21 cellular contexts compared by ENCODE assay signal in the genomic region with DNA sequence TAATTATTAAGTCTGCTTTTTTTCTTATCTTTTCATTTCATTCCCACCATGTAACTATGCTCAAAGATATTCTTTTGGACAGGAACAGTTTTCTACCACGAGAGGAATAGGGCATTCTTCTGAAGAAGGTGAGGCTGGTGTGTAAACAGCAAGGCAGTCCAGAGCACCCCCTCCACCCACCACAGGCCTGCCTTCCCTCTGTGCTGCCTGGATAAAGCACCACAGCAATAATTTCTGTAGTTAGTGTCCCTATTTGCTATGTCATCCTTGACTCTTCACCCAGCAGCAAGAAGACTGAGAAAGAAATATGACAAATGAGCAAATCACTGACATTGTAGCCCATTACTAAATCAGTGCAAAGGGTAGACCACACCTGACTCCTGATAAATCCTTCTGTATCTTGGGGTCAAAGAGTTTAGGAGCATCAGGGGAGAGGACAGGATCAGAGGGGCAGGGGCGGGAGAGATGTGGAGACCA.
A peak's percentile ranks its signal among the peaks of the same experiment; 100 is the strongest.
DNase-seq lines count a peak whose midpoint lies in the region; ATAC-seq, FAIRE-seq and TF ChIP-seq lines count a peak whose summit lies in the region.
"Had no signal": no experiment of that assay in that cellular context is flagged by ENCODE, and none has a peak within 500 bp of the region (broad histone marks: within the 10 kb centered on the region; RNA-seq: fewer than 3 reads in every experiment).

No MANE protein-coding gene starts in this region.

- H3K36me3 ChIP-seq in PC-9 (ENCODE audit: low read depth), result no peaks in the 10 kb centered on the region
- no peaks in the 10 kb centered on the region for H3K36me3 ChIP-seq in neural cell (ENCODE audit: insufficient read depth, low read length)

- H3K79me2 ChIP-seq in PC-9 (ENCODE audit: low read depth) (0 out of 2 replicates have a peak, but pooled peaks cover 7% of the 10 kb centered on the region), neural cell (replicated peaks; ENCODE audit: insufficient read depth, low read length) (no peaks in the 10 kb centered on the region)

- BruUV-seq in PC-9 (replicated peaks; lab: Mats Ljungman, UMichigan), result no TSS peak

- H3K27me3 Mint-ChIP-seq in activated CD4-positive, alpha-beta memory T cell treated with anti-CD3 and anti-CD28 coated beads, Interleukin-2, amount 10 ng/mL, durations not matched to agents 7 days and 5 days, result peaks cover 9% of the 10 kb centered on the region
- H3K27me3 Mint-ChIP-seq: brain had no signal

- peaks cover 8% of the 10 kb centered on the region for H3K4me1 Mint-ChIP-seq in activated CD4-positive, alpha-beta memory T cell treated with anti-CD3 and anti-CD28 coated beads, Interleukin-2, amount 10 ng/mL, durations not matched to agents 7 days and 5 days
- H3K4me1 Mint-ChIP-seq: neural crest cell had no signal

- peak overlapping the region; percentile 30 to 73 for H3K27ac ChIP-seq in A549
- H3K27ac ChIP-seq in PC-9, result peak overlapping the region; percentile 84
- H3K27ac ChIP-seq in coronary artery, result peak overlapping the region; percentile 70 to 89
- peak overlapping the region; percentile 10 for H3K27ac ChIP-seq in neural cell (ENCODE audit: low read length)
- H3K27ac ChIP-seq: HL-60 had no signal

- POLR2A ChIA-PET in A549 (lab: Yijun Ruan, JAX) (no interaction called here), PC-9 (lab: Charles Lee; ENCODE audit: unreplicated experiment) (interaction anchor here (0.5 kb wide), 1 partner anchor 21 kb away, joined by 3 read pairs; no protein-coding TSS in a partner anchor)
- POLR2A ChIA-PET in activated CD4-positive, alpha-beta memory T cell treated with anti-CD3 and anti-CD28 coated beads, Interleukin-2, amount 10 ng/mL, durations not matched to agents 7 days and 5 days (lab: Charles Lee), result no interaction called here

- no peak for TF ChIP-seq POLR2A in A549 (IDR thresholded peaks at IDR 0.05; ENCODE audit: low read length)

- DNase-seq in A549 (ENCODE audit: low read depth in 1 of 2, low spot score in 1 of 2) (no peak), PC-9 (peak; percentile 24 to 89), coronary artery (ENCODE audit: low spot score) (no peak), NCI-H1417 (lab: John Stamatoyannopoulos, UW) (no peak), amygdala (lab: John Stamatoyannopoulos, UW) (no peak), NCI-H345 treated with DMSO at 0.1 percent for 48 hours (lab: John Stamatoyannopoulos, UW; ENCODE audit: unreplicated experiment) (no peak)
- DNase-seq in activated CD4-positive, alpha-beta memory T cell treated with anti-CD3 and anti-CD28 coated beads, Interleukin-2, amount 10 ng/mL, durations not matched to agents 7 days and 5 days, result no peak
- DNase-seq: activated CD4-positive, alpha-beta T cell treated with anti-CD3 and anti-CD28 coated beads for 48 hours; activated naive CD4-positive, alpha-beta T cell treated with Interleukin-2 at 50 U/mL for 16 hours; activated T-cell treated with anti-CD3 and anti-CD28 coated beads for 4 hours; GF-D8; NCI-H2081 treated with DMSO at 0.1 percent for 48 hours; NCI-H526 treated with DMSO at 0.1 percent for 48 hours; stimulated activated CD4-positive, alpha-beta T cell treated with anti-CD3 and anti-CD28 coated beads, Interleukin-15, amount 100 ng/mL, for 24 hours; stimulated activated naive CD4-positive, alpha-beta T cell had no signal

- no peak overlapping the region for H3K9ac ChIP-seq in neural cell (ENCODE audit: low read length)

- TF ChIP-seq RAD21 in A549 (conservative IDR thresholded peaks at IDR 0.05 in 1 of 2, IDR thresholded peaks at IDR 0.05 in 1 of 2) (no peak), neural cell (conservative IDR thresholded peaks at IDR 0.05) (no peak)

- no peaks in the 10 kb centered on the region for H3K36me3 Mint-ChIP-seq in activated CD4-positive, alpha-beta memory T cell treated with anti-CD3 and anti-CD28 coated beads, Interleukin-2, amount 10 ng/mL, durations not matched to agents 7 days and 5 days (ENCODE audit: low read depth)
- H3K36me3 Mint-ChIP-seq: brain had no signal

- no peak for FAIRE-seq in A549 (lab: Jason Lieb, UNC)
- FAIRE-seq: GM12892, K562 had no signal

- H3K27me3 ChIP-seq in PC-9 (ENCODE audit: insufficient read depth, low read depth) (no peaks in the 10 kb centered on the region), neural cell (ENCODE audit: insufficient read depth, low read depth, low read length) (no peaks in the 10 kb centered on the region)

- peaks cover 60% of the 10 kb centered on the region for H3F3A ChIP-seq in PC-9 (ENCODE audit: insufficient read depth, low read depth)
- H3F3A ChIP-seq in neural cell (ENCODE audit: insufficient read depth, low read length, poor library complexity, severe bottlenecking), result no peaks in the 10 kb centered on the region

- H4K20me1 ChIP-seq in PC-9 (ENCODE audit: insufficient read depth) (no peaks in the 10 kb centered on the region), neural cell (ENCODE audit: insufficient read depth) (no peaks in the 10 kb centered on the region)

- CTCF ChIA-PET in A549 (lab: Yijun Ruan, JAX) (no interaction called here), PC-9 (lab: Charles Lee) (no interaction called here)
- CTCF ChIA-PET in activated CD4-positive, alpha-beta memory T cell treated with anti-CD3 and anti-CD28 coated beads, Interleukin-2, amount 10 ng/mL, durations not matched to agents 7 days and 5 days (lab: Charles Lee), result no interaction called here

- no peaks in the 10 kb centered on the region for H3K9me2 ChIP-seq in PC-9 (ENCODE audit: insufficient read depth)
- no peaks in the 10 kb centered on the region for H3K9me2 ChIP-seq in neural cell (ENCODE audit: insufficient read depth, low read length)

- peak overlapping the region; percentile 65 for H3K4me2 ChIP-seq in A549
- peak overlapping the region; percentile 70 for H3K4me2 ChIP-seq in PC-9
- H3K4me2 ChIP-seq in neural cell (ENCODE audit: low read length), result no peak overlapping the region

- no peak for TF ChIP-seq EP300 in A549 (IDR thresholded peaks at IDR 0.05)
- no peak for TF ChIP-seq EP300 in neural cell (conservative IDR thresholded peaks at IDR 0.05; ENCODE audit: poor library complexity, severe bottlenecking)

- H3K27ac Mint-ChIP-seq in activated CD4-positive, alpha-beta memory T cell treated with anti-CD3 and anti-CD28 coated beads, Interleukin-2, amount 10 ng/mL, durations not matched to agents 7 days and 5 days, result no peak overlapping the region

- WGBS in A549 (ENCODE audit: missing lambda C conversion rate), result 40% methylated on average over 2 of the region's 2 CpGs

- H2AFZ ChIP-seq in PC-9 (no peak overlapping the region), neural cell (ENCODE audit: low read depth, low read length) (no peak overlapping the region)

- no peak for TF ChIP-seq CTCF in A549 (IDR thresholded peaks at IDR 0.05)
- TF ChIP-seq CTCF in PC-9 (conservative IDR thresholded peaks at IDR 0.05), result no peak
- TF ChIP-seq CTCF in coronary artery (IDR thresholded peaks at IDR 0.05), result no peak
- no peak for TF ChIP-seq CTCF in neural cell (IDR thresholded peaks at IDR 0.05; ENCODE audit: poor library complexity, severe bottlenecking)

- intact Hi-C loops in PC-9 (cut with micrococcal nuclease; ENCODE audit: unreplicated experiment), result loop anchor here (1.0 to 5.0 kb wide), 4 partner anchors 87 to 602 kb away; no protein-coding TSS in a partner anchor

- ATAC-seq in A549, result peak in 1 of 2 experiments; percentile 13; a peak in 2 of 6 replicates
- ATAC-seq: K562 had no signal

- H3K4me3 ChIP-seq in A549 (no peak overlapping the region), PC-9 (peak overlapping the region; percentile 4; the same call in 1 of the 2 replicates), coronary artery (peak overlapping the region; percentile 22), neural cell (ENCODE audit: low read length) (no peak overlapping the region)
- H3K4me3 ChIP-seq: K562 had no signal

- no peak overlapping the region for H3K4me3 Mint-ChIP-seq in activated CD4-positive, alpha-beta memory T cell treated with anti-CD3 and anti-CD28 coated beads, Interleukin-2, amount 10 ng/mL, durations not matched to agents 7 days and 5 days
- H3K4me3 Mint-ChIP-seq: neural crest cell had no signal

- H3K4me1 ChIP-seq in A549 (peaks cover 29% of the 10 kb centered on the region), PC-9 (replicated peaks; ENCODE audit: insufficient read depth) (peaks cover 79% of the 10 kb centered on the region)

- H3K9me3 Mint-ChIP-seq in activated CD4-positive, alpha-beta memory T cell treated with anti-CD3 and anti-CD28 coated beads, Interleukin-2, amount 10 ng/mL, durations not matched to agents 7 days and 5 days, result no peaks in the 10 kb centered on the region
- H3K9me3 Mint-ChIP-seq: brain, neural crest cell had no signal

- no peaks in the 10 kb centered on the region for H3K9me3 ChIP-seq in A549
- no peaks in the 10 kb centered on the region for H3K9me3 ChIP-seq in PC-9 (ENCODE audit: insufficient read depth, low read depth)
- no peaks in the 10 kb centered on the region for H3K9me3 ChIP-seq in neural cell (ENCODE audit: low read length)

TF ChIP-seq in A549, 52 proteins besides CTCF, POLR2A, EP300 and RAD21:
- TF ChIP-seq JUNB (IDR thresholded peaks at IDR 0.05) (no peak), NFE2L2 (conservative IDR thresholded peaks at IDR 0.05; ENCODE audit: low read length) (peak; percentile 22; the same call in 1 of the 2 replicates)
TF ChIP-seq in A549: peak in this region for 1.

TF ChIP-seq in neural cell, 6 proteins besides CTCF, POLR2A, EP300 and RAD21 (continues in another document):
- TF ChIP-seq, protein P1, sequence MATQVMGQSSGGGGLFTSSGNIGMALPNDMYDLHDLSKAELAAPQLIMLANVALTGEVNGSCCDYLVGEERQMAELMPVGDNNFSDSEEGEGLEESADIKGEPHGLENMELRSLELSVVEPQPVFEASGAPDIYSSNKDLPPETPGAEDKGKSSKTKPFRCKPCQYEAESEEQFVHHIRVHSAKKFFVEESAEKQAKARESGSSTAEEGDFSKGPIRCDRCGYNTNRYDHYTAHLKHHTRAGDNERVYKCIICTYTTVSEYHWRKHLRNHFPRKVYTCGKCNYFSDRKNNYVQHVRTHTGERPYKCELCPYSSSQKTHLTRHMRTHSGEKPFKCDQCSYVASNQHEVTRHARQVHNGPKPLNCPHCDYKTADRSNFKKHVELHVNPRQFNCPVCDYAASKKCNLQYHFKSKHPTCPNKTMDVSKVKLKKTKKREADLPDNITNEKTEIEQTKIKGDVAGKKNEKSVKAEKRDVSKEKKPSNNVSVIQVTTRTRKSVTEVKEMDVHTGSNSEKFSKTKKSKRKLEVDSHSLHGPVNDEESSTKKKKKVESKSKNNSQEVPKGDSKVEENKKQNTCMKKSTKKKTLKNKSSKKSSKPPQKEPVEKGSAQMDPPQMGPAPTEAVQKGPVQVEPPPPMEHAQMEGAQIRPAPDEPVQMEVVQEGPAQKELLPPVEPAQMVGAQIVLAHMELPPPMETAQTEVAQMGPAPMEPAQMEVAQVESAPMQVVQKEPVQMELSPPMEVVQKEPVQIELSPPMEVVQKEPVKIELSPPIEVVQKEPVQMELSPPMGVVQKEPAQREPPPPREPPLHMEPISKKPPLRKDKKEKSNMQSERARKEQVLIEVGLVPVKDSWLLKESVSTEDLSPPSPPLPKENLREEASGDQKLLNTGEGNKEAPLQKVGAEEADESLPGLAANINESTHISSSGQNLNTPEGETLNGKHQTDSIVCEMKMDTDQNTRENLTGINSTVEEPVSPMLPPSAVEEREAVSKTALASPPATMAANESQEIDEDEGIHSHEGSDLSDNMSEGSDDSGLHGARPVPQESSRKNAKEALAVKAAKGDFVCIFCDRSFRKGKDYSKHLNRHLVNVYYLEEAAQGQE (IDR thresholded peaks at IDR 0.05; ENCODE audit: borderline replicate concordance), result no peak
- no peak for TF ChIP-seq MXI1 (conservative IDR thresholded peaks at IDR 0.05; ENCODE audit: poor library complexity, severe bottlenecking)

Comparison
In these comparisons a context has a peak if more than half of its experiments do, and no peak if none do; other contexts are left out.
1. DNase-seq: peak in PC-9 (2 of 2); none in A549 (0 of 2), coronary artery (single experiment), activated CD4-positive, alpha-beta memory T cell treated with anti-CD3 and anti-CD28 coated beads, Interleukin-2, amount 10 ng/mL, durations not matched to agents 7 days and 5 days (single experiment), NCI-H1417 (0 of 3), amygdala (0 of 56) and NCI-H345 treated with DMSO at 0.1 percent for 48 hours (single experiment).
2. H3K27ac ChIP-seq: peak in every context shown above with its lines; median percentile 84 in PC-9; 80 in coronary artery; 52 in A549; 10 in neural cell.
3. H3K4me3 ChIP-seq: peak in PC-9 (single experiment) and coronary artery (single experiment); none in A549 (single experiment) and neural cell (single experiment).